Comparison of ENCODE assay signal across 1 cellular context in the genomic region with DNA sequence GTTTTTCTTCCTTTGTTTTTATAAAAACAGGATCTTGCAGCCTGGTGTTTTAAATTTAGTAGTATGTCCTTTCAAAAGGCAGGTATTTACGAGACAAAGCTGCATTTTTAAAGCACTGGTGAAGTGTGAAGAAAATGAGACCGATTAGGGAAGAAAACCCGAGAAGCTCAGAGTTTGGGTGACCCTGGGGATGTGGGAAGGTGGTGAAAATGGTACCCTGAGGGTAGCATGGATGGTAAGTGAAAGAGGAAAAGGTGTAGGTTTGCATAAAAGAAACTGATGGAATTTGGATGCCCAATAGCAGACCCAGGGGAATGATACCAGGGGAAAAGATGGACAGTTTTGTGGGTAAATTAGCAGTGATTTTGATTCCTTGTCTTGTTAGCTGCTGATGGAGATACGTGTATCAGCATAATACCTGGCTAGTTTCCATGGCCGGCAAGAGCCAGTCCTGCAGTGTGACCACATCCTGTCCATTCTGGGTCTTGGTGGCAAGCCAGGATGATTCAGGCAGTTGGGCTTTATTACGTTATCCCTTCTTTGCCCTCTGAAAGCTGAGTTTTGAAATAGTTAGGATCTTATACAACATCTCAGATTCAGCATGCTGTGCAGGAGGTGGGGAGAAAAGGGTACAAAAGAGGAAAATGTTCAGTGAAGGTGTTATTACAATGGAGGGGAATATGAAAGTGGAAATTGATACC.
A peak's percentile ranks its signal among the peaks of the same experiment; 100 is the strongest.
TF ChIP-seq lines count a peak whose summit lies in the region.

No MANE protein-coding gene starts in this region.

TF ChIP-seq in HEK293, 187 proteins besides CTCF, POLR2A, EP300 and RAD21 (continued from another document):
- TF ChIP-seq, protein P1, sequence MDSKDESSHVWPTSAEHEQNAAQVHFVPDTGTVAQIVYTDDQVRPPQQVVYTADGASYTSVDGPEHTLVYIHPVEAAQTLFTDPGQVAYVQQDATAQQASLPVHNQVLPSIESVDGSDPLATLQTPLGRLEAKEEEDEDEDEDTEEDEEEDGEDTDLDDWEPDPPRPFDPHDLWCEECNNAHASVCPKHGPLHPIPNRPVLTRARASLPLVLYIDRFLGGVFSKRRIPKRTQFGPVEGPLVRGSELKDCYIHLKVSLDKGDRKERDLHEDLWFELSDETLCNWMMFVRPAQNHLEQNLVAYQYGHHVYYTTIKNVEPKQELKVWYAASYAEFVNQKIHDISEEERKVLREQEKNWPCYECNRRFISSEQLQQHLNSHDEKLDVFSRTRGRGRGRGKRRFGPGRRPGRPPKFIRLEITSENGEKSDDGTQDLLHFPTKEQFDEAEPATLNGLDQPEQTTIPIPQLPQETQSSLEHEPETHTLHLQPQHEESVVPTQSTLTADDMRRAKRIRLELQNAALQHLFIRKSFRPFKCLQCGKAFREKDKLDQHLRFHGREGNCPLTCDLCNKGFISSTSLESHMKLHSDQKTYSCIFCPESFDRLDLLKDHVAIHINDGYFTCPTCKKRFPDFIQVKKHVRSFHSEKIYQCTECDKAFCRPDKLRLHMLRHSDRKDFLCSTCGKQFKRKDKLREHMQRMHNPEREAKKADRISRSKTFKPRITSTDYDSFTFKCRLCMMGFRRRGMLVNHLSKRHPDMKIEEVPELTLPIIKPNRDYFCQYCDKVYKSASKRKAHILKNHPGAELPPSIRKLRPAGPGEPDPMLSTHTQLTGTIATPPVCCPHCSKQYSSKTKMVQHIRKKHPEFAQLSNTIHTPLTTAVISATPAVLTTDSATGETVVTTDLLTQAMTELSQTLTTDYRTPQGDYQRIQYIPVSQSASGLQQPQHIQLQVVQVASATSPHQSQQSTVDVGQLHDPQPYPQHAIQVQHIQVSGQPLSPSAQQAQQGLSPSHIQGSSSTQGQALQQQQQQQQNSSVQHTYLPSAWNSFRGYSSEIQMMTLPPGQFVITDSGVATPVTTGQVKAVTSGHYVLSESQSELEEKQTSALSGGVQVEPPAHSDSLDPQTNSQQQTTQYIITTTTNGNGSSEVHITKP (tag by site-specific recombination; IDR thresholded peaks at IDR 0.05): no peak
- TF ChIP-seq KLF10 (tag by site-specific recombination; IDR thresholded peaks at IDR 0.05) (no peak), ZBTB20 (tag by site-specific recombination; IDR thresholded peaks at IDR 0.05) (peak; percentile 67; the same call in 1 of the 2 replicates), SCRT2 (tag by site-specific recombination; IDR thresholded peaks at IDR 0.05) (no peak)
